In genomic region chr7:24966802-24967201, GRCh38 we compare ENCODE assay signal across 1 cellular context.
TF ChIP-seq lines count a peak whose summit lies in the region.

No MANE protein-coding gene starts in this region.

TF ChIP-seq in endothelial cell of umbilical vein, 7 proteins besides CTCF, POLR2A, EP300 and RAD21:
- no peak for TF ChIP-seq FOS (IDR thresholded peaks at IDR 0.05; ENCODE audit: borderline replicate concordance, insufficient read depth, low read length)
- TF ChIP-seq GATA2 (IDR thresholded peaks at IDR 0.05; ENCODE audit: insufficient read depth, insufficient read length, low read depth, low read length), result no peak
- no peak for TF ChIP-seq POLR2AphosphoS5 (IDR thresholded peaks at IDR 0.05; ENCODE audit: insufficient read depth, low read depth, low read length)
- TF ChIP-seq MYC (IDR thresholded peaks at IDR 0.05; ENCODE audit: low read depth, low read length), result no peak
- no peak for TF ChIP-seq JUN (IDR thresholded peaks at IDR 0.05; ENCODE audit: borderline replicate concordance, insufficient read depth, insufficient read length, low read depth)
- no peak for TF ChIP-seq MAX (IDR thresholded peaks at IDR 0.05; ENCODE audit: insufficient read depth, insufficient read length)
- no peak for TF ChIP-seq EZH2 (IDR thresholded peaks at IDR 0.05; ENCODE audit: borderline replicate concordance, low read depth, low read length, severe bottlenecking)
